Comparison of ENCODE assay signal across 9 cellular contexts in the genomic region with DNA sequence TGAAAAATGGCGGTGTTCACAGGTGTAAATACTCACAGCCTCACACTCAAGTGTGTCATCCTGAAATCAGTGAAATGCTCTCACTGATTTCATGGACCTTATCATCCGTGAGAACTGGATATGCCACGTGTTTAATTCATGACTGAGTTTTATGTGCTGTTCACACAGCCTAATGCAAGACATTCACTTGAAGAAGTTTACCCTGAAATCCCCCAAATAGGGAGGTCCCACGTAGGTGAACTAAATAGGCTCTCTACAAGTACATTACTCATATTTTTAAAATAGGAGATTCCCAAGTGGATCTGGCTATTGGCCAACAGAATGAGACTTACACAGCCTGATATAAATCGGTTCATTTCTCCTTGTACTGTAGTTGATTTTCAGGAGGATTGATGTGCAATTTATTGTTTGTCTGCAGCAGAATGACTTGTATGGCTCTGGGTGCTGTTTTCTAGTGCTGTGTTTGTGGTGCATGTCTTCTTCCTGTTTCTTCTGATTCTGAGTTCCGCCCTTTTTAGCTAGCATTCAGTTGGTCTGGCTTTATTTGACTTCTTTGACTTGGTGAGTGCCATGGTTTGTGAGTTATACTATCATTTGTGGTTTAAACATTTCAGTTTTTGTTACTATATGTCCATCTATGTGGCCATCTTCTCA. TPM values are rescaled to one million over a fixed set of nuclear protein-coding genes. Genes with fewer than 3 reads are reported as not detected.
DNase-seq lines count a peak whose midpoint lies in the region; ATAC-seq and TF ChIP-seq lines count a peak whose summit lies in the region.
"Had no signal": no experiment of that assay in that cellular context is flagged by ENCODE, and none has a peak within 500 bp of the region (broad histone marks: within the 10 kb centered on the region; RNA-seq: fewer than 3 reads in every experiment).

No MANE protein-coding gene starts in this region.

- H3K27me3 ChIP-seq in right atrium auricular region, result no peaks in the 10 kb centered on the region

- CTCF ChIA-PET in activated naive CD4-positive, alpha-beta T cell treated with anti-CD3 and anti-CD28 coated beads for 36 hours (lab: Charles Lee), result interaction anchor here (0.7 kb wide), 1 partner anchor 45 kb away, joined by 3 read pairs; no protein-coding TSS in a partner anchor

- peaks cover 22% of the 10 kb centered on the region for H3K27me3 Mint-ChIP-seq in activated naive CD4-positive, alpha-beta T cell treated with anti-CD3 and anti-CD28 coated beads for 36 hours (ENCODE audit: low read depth)

- peak overlapping the region in 1 of 2 donors; percentile 45 for H3K27ac ChIP-seq in right atrium auricular region

- DNase-seq in left ventricle myocardium superior, result no peak
- no peak for DNase-seq in right atrium auricular region (ENCODE audit: low spot score)
- peak; percentile 47 for DNase-seq in fibroblast of peridontal ligament (ENCODE audit: extremely low read depth)
- DNase-seq in activated naive CD4-positive, alpha-beta T cell treated with anti-CD3 and anti-CD28 coated beads for 36 hours, result no peak
- DNase-seq in hypothalamus (lab: John Stamatoyannopoulos, UW), result no peak
- DNase-seq in NCI-H1092 (lab: John Stamatoyannopoulos, UW), result no peak
- DNase-seq: NCI-H1105 had no signal

- H3K4me1 ChIP-seq in right atrium auricular region, result peaks cover 0 to 36% of the 10 kb centered on the region in 2 donors

- no peak overlapping the region for H3K27ac Mint-ChIP-seq in activated naive CD4-positive, alpha-beta T cell treated with anti-CD3 and anti-CD28 coated beads for 36 hours

- no peaks in the 10 kb centered on the region for H3K36me3 Mint-ChIP-seq in activated naive CD4-positive, alpha-beta T cell treated with anti-CD3 and anti-CD28 coated beads for 36 hours (ENCODE audit: low read depth)

- no peaks in the 10 kb centered on the region for H3K9me3 ChIP-seq in right atrium auricular region

- ATAC-seq in left ventricle myocardium superior (peak; percentile 21), HG03520 (IDR thresholded peaks at IDR 0.05; ENCODE audit: unreplicated experiment) (peak; percentile 38), GM19463 (IDR thresholded peaks at IDR 0.05; ENCODE audit: unreplicated experiment) (no peak)

- H3K4me3 Mint-ChIP-seq in activated naive CD4-positive, alpha-beta T cell treated with anti-CD3 and anti-CD28 coated beads for 36 hours, result no peak overlapping the region

- H3K4me3 ChIP-seq in right atrium auricular region, result no peak overlapping the region

- TF ChIP-seq CTCF in right atrium auricular region (IDR thresholded peaks at IDR 0.05), result no peak

- intact Hi-C loops in left ventricle myocardium superior (cut with micrococcal nuclease), result no loop called here
- intact Hi-C loops in activated naive CD4-positive, alpha-beta T cell treated with anti-CD3 and anti-CD28 coated beads for 36 hours (cut with micrococcal nuclease), result no loop called here

- no peaks in the 10 kb centered on the region for H3K36me3 ChIP-seq in right atrium auricular region

- H3K4me1 Mint-ChIP-seq in activated naive CD4-positive, alpha-beta T cell treated with anti-CD3 and anti-CD28 coated beads for 36 hours (ENCODE audit: low read depth), result no peaks in the 10 kb centered on the region

- H3K9me3 Mint-ChIP-seq in activated naive CD4-positive, alpha-beta T cell treated with anti-CD3 and anti-CD28 coated beads for 36 hours, result no peaks in the 10 kb centered on the region

RNA-seq across cellular contexts. Expression of gene TRIO, which starts 25.1 kb away (rescaled TPM):
- total RNA-seq in left ventricle myocardium superior, result 57.0 TPM
- 10 to 100 TPM; 51.6 to 67.0 TPM for total RNA-seq in right atrium auricular region
- 1 to 10 TPM; 3.6 to 4.6 TPM for total RNA-seq in activated naive CD4-positive, alpha-beta T cell treated with anti-CD3 and anti-CD28 coated beads for 36 hours

Comparison
In these comparisons a context has a peak if more than half of its experiments do, and no peak if none do; other contexts are left out.
1. RNA of gene TRIO, which starts 25.1 kb away (total RNA-seq): 51.6 to 67.0 TPM in right atrium auricular region and 57.0 TPM in left ventricle myocardium superior (single experiment); 3.6 to 4.6 TPM in activated naive CD4-positive, alpha-beta T cell treated with anti-CD3 and anti-CD28 coated beads for 36 hours; every median in the first group is over 4 times any median in the second.